In genomic region chr5:162593881-162594280, GRCh38 we compare ENCODE assay signal across 12 cellular contexts.
A peak's percentile ranks its signal among the peaks of the same experiment; 100 is the strongest.
DNase-seq lines count a peak whose midpoint lies in the region; ATAC-seq, FAIRE-seq and TF ChIP-seq lines count a peak whose summit lies in the region.
"Had no signal": no experiment of that assay in that cellular context is flagged by ENCODE, and none has a peak within 500 bp of the region (broad histone marks: within the 10 kb centered on the region; RNA-seq: fewer than 3 reads in every experiment).

No MANE protein-coding gene starts in this region.

- H2BK12ac ChIP-seq in H1 (ENCODE audit: low read depth, low read length): no peak overlapping the region

- H3K18ac ChIP-seq in H1 (ENCODE audit: extremely low read depth, low read length): no peak overlapping the region

- H2BK15ac ChIP-seq in H1 (ENCODE audit: low read length): no peak overlapping the region

- H4K8ac ChIP-seq in H1 (ENCODE audit: extremely low read depth, insufficient read depth, low read length): no peak overlapping the region

- ATAC-seq in GM18870 (IDR thresholded peaks at IDR 0.05; ENCODE audit: unreplicated experiment): peak; percentile 72
- ATAC-seq in gastroesophageal sphincter: no peak

- H3K36me3 ChIP-seq in BE2C (no peaks in the 10 kb centered on the region), H1 (ENCODE audit: control insufficient read depth in 2 of 4, insufficient read depth in 4 of 4, low read length in 3 of 4) (peaks cover 0 to 2% (median 0%) of the 10 kb centered on the region in 4 experiments; a peak in 1 of 8 replicates), gastroesophageal sphincter (no peaks in the 10 kb centered on the region)

- H3K4me1 ChIP-seq in BE2C (no peaks in the 10 kb centered on the region), H1 (replicated peaks in 1 of 4; ENCODE audit: control insufficient read depth in 3 of 4, insufficient read depth in 4 of 4, low read length in 3 of 4) (no peaks in the 10 kb centered on the region), gastroesophageal sphincter (no peaks in the 10 kb centered on the region)

- H3K9me3 ChIP-seq in BE2C: no peaks in the 10 kb centered on the region; the same call in 1 of the 2 replicates
- H3K9me3 ChIP-seq in H1 (ENCODE audit: insufficient read depth in 2 of 2, low read depth in 1 of 2, low read length in 1 of 2): peaks cover 7 to 17% of the 10 kb centered on the region in 2 experiments; a peak in 3 of 4 replicates
- H3K9me3 ChIP-seq in gastroesophageal sphincter: peaks cover 0 to 16% (median 0%) of the 10 kb centered on the region in 3 donors

- no peaks in the 10 kb centered on the region for H3K79me2 ChIP-seq in H1 (ENCODE audit: control insufficient read depth in 1 of 2, insufficient read depth in 2 of 2, low read length in 2 of 2)

- WGBS in H1 (ENCODE audit: extremely low coverage in 1 of 2, insufficient coverage in 1 of 2, insufficient read length in 1 of 2, insufficient replicate concordance in 2 of 2, low coverage in 1 of 2, low lambda C conversion rate in 2 of 2, missing lambda C conversion rate in 1 of 2), 2 experiments: 93% methylated on average over 1 of the region's 1 CpG; no CpG with 5 or more reads in 1 of the 2 experiments
- WGBS in gastroesophageal sphincter (ENCODE audit: low coverage in 1 of 2), 2 donors: 78 to 85% methylated on average over 1 of the region's 1 CpG

- H3K4me1 Mint-ChIP-seq in T-helper 2 cell treated with Interferon-gamma antibody and Interleukin-4, amounts not matched to agents 5 μg/mL and 100 μg/mL, for 36 hours (ENCODE audit: low read depth): no peaks in the 10 kb centered on the region
- no peaks in the 10 kb centered on the region for H3K4me1 Mint-ChIP-seq in activated T-helper 2 cell treated with anti-CD3 and anti-CD28 coated beads, Interferon-gamma antibody, Interleukin-2, Interleukin-4, amounts not matched to agents 10 μg/mL and 5 μg/mL and 100 μg/mL, durations not matched to agents 14 hours and 24 hours and 36 hours (ENCODE audit: low read depth)
- H3K4me1 Mint-ChIP-seq: activated naive CD4-positive, alpha-beta T cell treated with anti-CD3 and anti-CD28 coated beads, Interleukin-2, amount 10 ng/mL, durations not matched to agents 7 days and 5 days; naive B cell had no signal

- H2AFZ ChIP-seq in H1 (ENCODE audit: low read length): no peak overlapping the region

- H2BK120ac ChIP-seq in H1 (replicated peaks; ENCODE audit: low read depth, low read length): no peak overlapping the region

- no peak overlapping the region for H2AK5ac ChIP-seq in H1 (ENCODE audit: low read depth, low read length)

- FAIRE-seq in H1 (lab: Jason Lieb, UNC): no peak

- no peak overlapping the region for H2BK5ac ChIP-seq in H1 (ENCODE audit: low read depth, low read length)

- no peaks in the 10 kb centered on the region for H3K79me1 ChIP-seq in H1 (ENCODE audit: low read depth, low read length)

- intact Hi-C loops in activated T-helper 2 cell treated with anti-CD3 and anti-CD28 coated beads, Interferon-gamma antibody, Interleukin-2, Interleukin-4, amounts not matched to agents 10 μg/mL and 5 μg/mL and 100 μg/mL, durations not matched to agents 14 hours and 24 hours and 36 hours (cut with micrococcal nuclease): no loop called here

- no peak overlapping the region for H3K4me2 ChIP-seq in H1 (ENCODE audit: insufficient read depth in 1 of 2, low read depth in 2 of 2, low read length in 2 of 2)

- H3K27ac Mint-ChIP-seq in T-helper 2 cell treated with Interferon-gamma antibody and Interleukin-4, amounts not matched to agents 5 μg/mL and 100 μg/mL, for 36 hours: no peak overlapping the region
- no peak overlapping the region for H3K27ac Mint-ChIP-seq in activated T-helper 2 cell treated with anti-CD3 and anti-CD28 coated beads, Interferon-gamma antibody, Interleukin-2, Interleukin-4, amounts not matched to agents 10 μg/mL and 5 μg/mL and 100 μg/mL, durations not matched to agents 14 hours and 24 hours and 36 hours
- H3K27ac Mint-ChIP-seq: activated naive CD4-positive, alpha-beta T cell treated with anti-CD3 and anti-CD28 coated beads, Interleukin-2, amount 10 ng/mL, durations not matched to agents 7 days and 5 days; naive B cell had no signal

- H3K4me3 Mint-ChIP-seq in T-helper 2 cell treated with Interferon-gamma antibody and Interleukin-4, amounts not matched to agents 5 μg/mL and 100 μg/mL, for 36 hours: no peak overlapping the region
- no peak overlapping the region for H3K4me3 Mint-ChIP-seq in activated T-helper 2 cell treated with anti-CD3 and anti-CD28 coated beads, Interferon-gamma antibody, Interleukin-2, Interleukin-4, amounts not matched to agents 10 μg/mL and 5 μg/mL and 100 μg/mL, durations not matched to agents 14 hours and 24 hours and 36 hours (ENCODE audit: low read depth)
- H3K4me3 Mint-ChIP-seq: activated naive CD4-positive, alpha-beta T cell treated with anti-CD3 and anti-CD28 coated beads, Interleukin-2, amount 10 ng/mL, durations not matched to agents 7 days and 5 days; naive B cell had no signal

- no peaks in the 10 kb centered on the region for H3K36me3 Mint-ChIP-seq in T-helper 2 cell treated with Interferon-gamma antibody and Interleukin-4, amounts not matched to agents 5 μg/mL and 100 μg/mL, for 36 hours (ENCODE audit: low read depth)
- H3K36me3 Mint-ChIP-seq in activated T-helper 2 cell treated with anti-CD3 and anti-CD28 coated beads, Interferon-gamma antibody, Interleukin-2, Interleukin-4, amounts not matched to agents 10 μg/mL and 5 μg/mL and 100 μg/mL, durations not matched to agents 14 hours and 24 hours and 36 hours (ENCODE audit: low read depth): no peaks in the 10 kb centered on the region
- H3K36me3 Mint-ChIP-seq: activated naive CD4-positive, alpha-beta T cell treated with anti-CD3 and anti-CD28 coated beads, Interleukin-2, amount 10 ng/mL, durations not matched to agents 7 days and 5 days; naive B cell had no signal

- no peak overlapping the region for H3K4ac ChIP-seq in H1 (replicated peaks; ENCODE audit: insufficient read length, low read depth, low read length)

- no peak overlapping the region for H2BK20ac ChIP-seq in H1 (ENCODE audit: low read length)

- no peak overlapping the region for H3K23ac ChIP-seq in H1 (ENCODE audit: insufficient read length)

- no peaks in the 10 kb centered on the region for H3K27me3 ChIP-seq in BE2C
- no peaks in the 10 kb centered on the region for H3K27me3 ChIP-seq in H1 (replicated peaks in 1 of 4; ENCODE audit: control insufficient read depth in 3 of 4, extremely low read depth in 1 of 4, insufficient read depth in 3 of 4, low read length in 3 of 4)
- no peaks in the 10 kb centered on the region for H3K27me3 ChIP-seq in gastroesophageal sphincter

- TF ChIP-seq POLR2A in H1 (IDR thresholded peaks at IDR 0.05; ENCODE audit: control extremely low read depth in 1 of 2, low read depth in 2 of 2, low read length in 2 of 2) (no peak), gastroesophageal sphincter (IDR thresholded peaks at IDR 0.05) (no peak)

- no peaks in the 10 kb centered on the region for H4K20me1 ChIP-seq in H1 (replicated peaks in 1 of 2; ENCODE audit: control insufficient read depth in 1 of 2, insufficient read depth in 2 of 2, low read length in 2 of 2)

- H3K9ac ChIP-seq in H1 (replicated peaks in 1 of 4; ENCODE audit: extremely low read depth in 1 of 4, low read depth in 3 of 4, low read length in 3 of 4): no peak overlapping the region

- H3K14ac ChIP-seq in H1 (ENCODE audit: insufficient read length): no peak overlapping the region

- in situ Hi-C loops in KBM-7 (cut with MboI; ENCODE audit: low pct_unique_long_range_greater_than_20kb, low sequenced_read_pairs): no loop called here

- H3K23me2 ChIP-seq in H1 (ENCODE audit: low read depth, low read length): no peaks in the 10 kb centered on the region

- no peak overlapping the region for H4K5ac ChIP-seq in H1 (ENCODE audit: insufficient read length, low read depth, low read length)

- peaks cover 21% of the 10 kb centered on the region for H3K9me3 Mint-ChIP-seq in T-helper 2 cell treated with Interferon-gamma antibody and Interleukin-4, amounts not matched to agents 5 μg/mL and 100 μg/mL, for 36 hours
- H3K9me3 Mint-ChIP-seq in activated T-helper 2 cell treated with anti-CD3 and anti-CD28 coated beads, Interferon-gamma antibody, Interleukin-2, Interleukin-4, amounts not matched to agents 10 μg/mL and 5 μg/mL and 100 μg/mL, durations not matched to agents 14 hours and 24 hours and 36 hours: peaks cover 19% of the 10 kb centered on the region
- H3K9me3 Mint-ChIP-seq: activated naive CD4-positive, alpha-beta T cell treated with anti-CD3 and anti-CD28 coated beads, Interleukin-2, amount 10 ng/mL, durations not matched to agents 7 days and 5 days had no signal

- TF ChIP-seq CTCF in BE2C (IDR thresholded peaks at IDR 0.05; ENCODE audit: low read depth, low read length): peak; percentile 60
- TF ChIP-seq CTCF in H1 (IDR thresholded peaks at IDR 0.05; ENCODE audit: control extremely low read depth in 1 of 3, insufficient read depth in 1 of 3, low read depth in 1 of 3, low read length in 3 of 3): peak in 1 of 3 experiments; percentile 49; a peak in 1 of 4 replicates
- no peak for TF ChIP-seq CTCF in gastroesophageal sphincter (IDR thresholded peaks at IDR 0.05)

- H3K56ac ChIP-seq in H1 (replicated peaks; ENCODE audit: insufficient read length, low read depth, low read length): no peak overlapping the region

- peak; percentile 30 for DNase-seq in BE2C
- peak; percentile 23 for DNase-seq in KBM-7
- DNase-seq in H1 (ENCODE audit: low read depth in 1 of 2, low spot score in 2 of 2): no peak
- no peak for DNase-seq in T-helper 2 cell treated with Interferon-gamma antibody and Interleukin-4, amounts not matched to agents 5 μg/mL and 100 μg/mL, for 36 hours (ENCODE audit: low spot score)
- DNase-seq in activated T-helper 2 cell treated with anti-CD3 and anti-CD28 coated beads, Interferon-gamma antibody, Interleukin-2, Interleukin-4, amounts not matched to agents 10 μg/mL and 5 μg/mL and 100 μg/mL, durations not matched to agents 14 hours and 24 hours and 36 hours (ENCODE audit: low spot score): no peak
- DNase-seq in NCI-H2196 (lab: John Stamatoyannopoulos, UW; ENCODE audit: unreplicated experiment): no peak
- DNase-seq: activated naive CD4-positive, alpha-beta T cell treated with anti-CD3 and anti-CD28 coated beads, Interleukin-2, amount 10 ng/mL, durations not matched to agents 7 days and 5 days; H7; naive B cell; NCI-H1048 had no signal

- TF ChIP-seq EP300 in H1 (IDR thresholded peaks at IDR 0.05; ENCODE audit: borderline replicate concordance in 1 of 2, low read depth in 2 of 2, low read length in 2 of 2) (no peak), gastroesophageal sphincter (IDR thresholded peaks at IDR 0.05) (no peak)

- POLR2A ChIA-PET in H1 (lab: Charles Lee; ENCODE audit: partially characterized antibody): no interaction called here

- CTCF ChIA-PET in H1 (lab: Charles Lee; ENCODE audit: partially characterized antibody): interaction anchor here (0.6 to 3.1 kb wide), 11 partner anchors 8 to 754 kb away, joined by 3 to 21 read pairs (median 3); no protein-coding TSS in a partner anchor

- peak; percentile 28 to 39; a peak in 3 of 4 replicates for TF ChIP-seq RAD21 in H1 (IDR thresholded peaks at IDR 0.05 in 1 of 2, conservative IDR thresholded peaks at IDR 0.05 in 1 of 2; ENCODE audit: low read depth in 2 of 2, low read length in 2 of 2)

- no peak overlapping the region for H3K4me3 ChIP-seq in BE2C (ENCODE audit: low read depth, low read length)
- H3K4me3 ChIP-seq in H1 (ENCODE audit: extremely low read depth in 1 of 4, insufficient read depth in 2 of 4, low read depth in 3 of 4, low read length in 4 of 4): no peak overlapping the region
- no peak overlapping the region for H3K4me3 ChIP-seq in gastroesophageal sphincter

- H3K27ac ChIP-seq in H1 (ENCODE audit: low read depth, low read length) (no peak overlapping the region), gastroesophageal sphincter (no peak overlapping the region)

- no peak overlapping the region for H4K91ac ChIP-seq in H1 (replicated peaks; ENCODE audit: insufficient read length, low read length)

- H3K27me3 Mint-ChIP-seq in T-helper 2 cell treated with Interferon-gamma antibody and Interleukin-4, amounts not matched to agents 5 μg/mL and 100 μg/mL, for 36 hours (ENCODE audit: low read depth): no peaks in the 10 kb centered on the region
- H3K27me3 Mint-ChIP-seq in activated T-helper 2 cell treated with anti-CD3 and anti-CD28 coated beads, Interferon-gamma antibody, Interleukin-2, Interleukin-4, amounts not matched to agents 10 μg/mL and 5 μg/mL and 100 μg/mL, durations not matched to agents 14 hours and 24 hours and 36 hours (ENCODE audit: low read depth): no peaks in the 10 kb centered on the region
- H3K27me3 Mint-ChIP-seq: activated naive CD4-positive, alpha-beta T cell treated with anti-CD3 and anti-CD28 coated beads, Interleukin-2, amount 10 ng/mL, durations not matched to agents 7 days and 5 days; naive B cell had no signal

Comparison
In these comparisons a context has a peak if more than half of its experiments do, and no peak if none do; other contexts are left out.
1. DNase-seq: peak in BE2C (single experiment) and KBM-7 (single experiment); none in H1 (0 of 2), T-helper 2 cell treated with Interferon-gamma antibody and Interleukin-4, amounts not matched to agents 5 μg/mL and 100 μg/mL, for 36 hours (single experiment), activated T-helper 2 cell treated with anti-CD3 and anti-CD28 coated beads, Interferon-gamma antibody, Interleukin-2, Interleukin-4, amounts not matched to agents 10 μg/mL and 5 μg/mL and 100 μg/mL, durations not matched to agents 14 hours and 24 hours and 36 hours (single experiment) and NCI-H2196 (single experiment).